ENCODE assay signal across 9 cellular contexts in genomic region chr10:2928219-2928840, GRCh38.
DNase-seq lines count a peak whose midpoint lies in the region; ATAC-seq and TF ChIP-seq lines count a peak whose summit lies in the region.
"Had no signal": no experiment of that assay in that cellular context is flagged by ENCODE, and none has a peak within 500 bp of the region (broad histone marks: within the 10 kb centered on the region; RNA-seq: fewer than 3 reads in every experiment).

No MANE protein-coding gene starts in this region.

- intact Hi-C loops in dorsolateral prefrontal cortex (cut with DNase I), result loop anchor here in 1 of 2 donors (5.0 kb wide), 1 partner anchor 114 kb away; no protein-coding TSS in a partner anchor

- H3K4me1 ChIP-seq in BLaER1, result peaks cover 48% of the 10 kb centered on the region

- no peaks in the 10 kb centered on the region for H4K20me1 ChIP-seq in BLaER1

- H3K4me2 ChIP-seq in BLaER1, result peak overlapping the region; percentile 88

- H3K9me3 Mint-ChIP-seq in activated CD4-positive, alpha-beta T cell treated with anti-CD3 and anti-CD28 coated beads, Interleukin-2, amount 10 ng/mL, durations not matched to agents 7 days and 5 days, result no peaks in the 10 kb centered on the region
- H3K9me3 Mint-ChIP-seq: IgD-negative memory B cell had no signal

- no peaks in the 10 kb centered on the region for H3K36me3 Mint-ChIP-seq in activated CD4-positive, alpha-beta T cell treated with anti-CD3 and anti-CD28 coated beads, Interleukin-2, amount 10 ng/mL, durations not matched to agents 7 days and 5 days (ENCODE audit: low read depth)
- H3K36me3 Mint-ChIP-seq: IgD-negative memory B cell had no signal

- no peaks in the 10 kb centered on the region for H3K36me3 ChIP-seq in BLaER1

- peaks cover 8% of the 10 kb centered on the region for H3K4me1 Mint-ChIP-seq in activated CD4-positive, alpha-beta T cell treated with anti-CD3 and anti-CD28 coated beads, Interleukin-2, amount 10 ng/mL, durations not matched to agents 7 days and 5 days

- DNase-seq in NCI-H345 treated with DMSO at 0.1 percent for 48 hours (lab: John Stamatoyannopoulos, UW; ENCODE audit: unreplicated experiment), result peak; percentile 64
- DNase-seq in activated CD4-positive, alpha-beta T cell treated with anti-CD3 and anti-CD28 coated beads, Interleukin-2, amount 10 ng/mL, durations not matched to agents 7 days and 5 days, result peak; percentile 74
- peak in 9 of 10 donors; percentile 44 to 82 (median 71) for DNase-seq in dorsolateral prefrontal cortex
- peak; percentile 78 to 83 for DNase-seq in lung microvascular endothelial cell (ENCODE audit: low read depth in 2 of 2)
- DNase-seq in stimulated activated CD8-positive, alpha-beta memory T cell treated with anti-CD3 and anti-CD28 coated beads, Interleukin-4, amount 100 ng/mL, for 24 hours (ENCODE audit: low read depth), result peak; percentile 38

- H3K4me3 ChIP-seq in BLaER1 (no peak overlapping the region), dorsolateral prefrontal cortex (no peak overlapping the region)

- H3K27me3 ChIP-seq in BLaER1, result no peaks in the 10 kb centered on the region
- peaks cover 0 to 28% (median 0%) of the 10 kb centered on the region in 45 donors for H3K27me3 ChIP-seq in dorsolateral prefrontal cortex

- H3K4me3 Mint-ChIP-seq in activated CD4-positive, alpha-beta T cell treated with anti-CD3 and anti-CD28 coated beads, Interleukin-2, amount 10 ng/mL, durations not matched to agents 7 days and 5 days, result no peak overlapping the region
- H3K4me3 Mint-ChIP-seq: IgD-negative memory B cell had no signal

- H3K27ac ChIP-seq in BLaER1, result no peak overlapping the region
- no peak overlapping the region for H3K27ac ChIP-seq in dorsolateral prefrontal cortex

- H3K9ac ChIP-seq in BLaER1, result no peak overlapping the region

- CTCF ChIA-PET in activated CD4-positive, alpha-beta T cell treated with anti-CD3 and anti-CD28 coated beads, Interleukin-2, amount 10 ng/mL, durations not matched to agents 7 days and 5 days (lab: Charles Lee), result interaction anchor here (1.2 to 2.0 kb wide), 3 partner anchors 9 to 143 kb away, joined by 4 to 7 read pairs (median 4); no protein-coding TSS in a partner anchor

- peak; percentile 21 to 81 (median 70) for TF ChIP-seq CTCF in dorsolateral prefrontal cortex (IDR thresholded peaks at IDR 0.05 in 54 of 56, conservative IDR thresholded peaks at IDR 0.05 in 2 of 56; ENCODE audit: low read depth in 1 of 56, partially characterized antibody in 56 of 56)

- POLR2A ChIA-PET in activated CD4-positive, alpha-beta T cell treated with anti-CD3 and anti-CD28 coated beads, Interleukin-2, amount 10 ng/mL, durations not matched to agents 7 days and 5 days (lab: Charles Lee), result no interaction called here

- H3K9me3 ChIP-seq in BLaER1, result peaks cover 22% of the 10 kb centered on the region

- H3K27ac Mint-ChIP-seq in activated CD4-positive, alpha-beta T cell treated with anti-CD3 and anti-CD28 coated beads, Interleukin-2, amount 10 ng/mL, durations not matched to agents 7 days and 5 days, result no peak overlapping the region
- H3K27ac Mint-ChIP-seq: IgD-negative memory B cell had no signal

- peaks cover 3% of the 10 kb centered on the region for H3K27me3 Mint-ChIP-seq in activated CD4-positive, alpha-beta T cell treated with anti-CD3 and anti-CD28 coated beads, Interleukin-2, amount 10 ng/mL, durations not matched to agents 7 days and 5 days

- ATAC-seq in GM19023 (IDR thresholded peaks at IDR 0.05; ENCODE audit: unreplicated experiment), result peak; percentile 89
- ATAC-seq in HG03097 (IDR thresholded peaks at IDR 0.05; ENCODE audit: low FRiP score, unreplicated experiment), result peak; percentile 76
